In genomic region chrX:150868625-150869024, GRCh38 we compare ENCODE assay signal across 17 cellular contexts.
"Had no signal": no experiment of that assay in that cellular context is flagged by ENCODE, and none has a peak within 500 bp of the region (broad histone marks: within the 10 kb centered on the region; RNA-seq: fewer than 3 reads in every experiment).

No MANE protein-coding gene starts in this region.

- H3K27me3 ChIP-seq: adrenal gland, right atrium auricular region had no signal

- H3K4me3 ChIP-seq: adrenal gland, lung, right atrium auricular region had no signal

- H3K27ac Mint-ChIP-seq: activated naive CD4-positive, alpha-beta T cell treated with anti-CD3 and anti-CD28 coated beads, Interleukin-2, amount 10 ng/mL, durations not matched to agents 7 days and 5 days; activated T-helper 2 cell treated with anti-CD3 and anti-CD28 coated beads, Interferon-gamma antibody, Interleukin-2, Interleukin-4, amounts not matched to agents 10 μg/mL and 5 μg/mL and 100 μg/mL, durations not matched to agents 14 hours and 24 hours and 36 hours; T-cell had no signal

- H3K9me3 Mint-ChIP-seq: activated naive CD4-positive, alpha-beta T cell treated with anti-CD3 and anti-CD28 coated beads, Interleukin-2, amount 10 ng/mL, durations not matched to agents 7 days and 5 days; dendritic cell treated with granulocyte-macrophage colony-stimulating factor and Interleukin-4, amounts not matched to agents 40 ng/mL and 50 ng/mL, for 4 days; effector memory CD8-positive, alpha-beta T cell; immature natural killer cell; T-cell had no signal

- DNase-seq: activated CD4-positive, alpha-beta T cell treated with anti-CD3 and anti-CD28 coated beads for 48 hours; activated naive CD4-positive, alpha-beta T cell treated with anti-CD3 and anti-CD28 coated beads, Interleukin-2, amount 10 ng/mL, durations not matched to agents 7 days and 5 days; adrenal gland; central memory CD4-positive, alpha-beta T cell; effector memory CD8-positive, alpha-beta T cell; immature natural killer cell; naive thymus-derived CD4-positive, alpha-beta T cell; posterior cingulate gyrus; small intestine; T-cell; trophoblast cell; WERI-Rb-1 had no signal

- FAIRE-seq: small intestine had no signal

- H3K27ac ChIP-seq: epithelial cell of prostate, right atrium auricular region, WERI-Rb-1 had no signal

- ATAC-seq: effector memory CD8-positive, alpha-beta T cell; naive thymus-derived CD4-positive, alpha-beta T cell; T-cell had no signal

- H3K36me3 ChIP-seq: adrenal gland, right atrium auricular region, WERI-Rb-1 had no signal

- H3K27me3 Mint-ChIP-seq: activated naive CD4-positive, alpha-beta T cell treated with anti-CD3 and anti-CD28 coated beads, Interleukin-2, amount 10 ng/mL, durations not matched to agents 7 days and 5 days; dendritic cell treated with granulocyte-macrophage colony-stimulating factor and Interleukin-4, amounts not matched to agents 40 ng/mL and 50 ng/mL, for 4 days; effector memory CD8-positive, alpha-beta T cell; naive thymus-derived CD4-positive, alpha-beta T cell had no signal

- H3K4me3 Mint-ChIP-seq: activated naive CD4-positive, alpha-beta T cell treated with anti-CD3 and anti-CD28 coated beads, Interleukin-2, amount 10 ng/mL, durations not matched to agents 7 days and 5 days; dendritic cell treated with granulocyte-macrophage colony-stimulating factor and Interleukin-4, amounts not matched to agents 40 ng/mL and 50 ng/mL, for 4 days; effector memory CD8-positive, alpha-beta T cell; immature natural killer cell; naive thymus-derived CD4-positive, alpha-beta T cell; T-cell had no signal

- H3K9me3 ChIP-seq: adrenal gland, right atrium auricular region had no signal
